24 cellular contexts compared by ENCODE assay signal in the genomic region with DNA sequence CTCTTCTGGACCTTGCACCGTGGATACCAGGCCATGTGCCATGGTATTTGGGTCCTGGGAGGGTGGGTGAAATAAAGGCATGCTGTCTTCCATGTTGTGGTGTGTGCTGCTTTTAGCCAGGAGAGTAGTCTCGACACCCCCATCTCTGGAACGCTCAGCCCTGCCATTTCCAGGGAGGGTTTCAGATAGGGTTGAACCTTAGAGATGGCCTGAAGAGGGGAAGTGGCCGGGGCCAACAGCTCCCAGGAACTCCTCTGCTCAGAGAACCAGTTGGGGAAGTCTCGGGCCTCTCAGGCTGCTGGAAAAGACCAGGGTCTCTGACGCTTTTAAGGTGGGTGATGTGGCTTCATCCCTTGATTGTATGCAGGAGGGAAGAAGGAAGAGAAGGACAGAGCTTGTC. TPM values are rescaled to one million over a fixed set of nuclear protein-coding genes. Genes with fewer than 3 reads are reported as not detected.
A peak's percentile ranks its signal among the peaks of the same experiment; 100 is the strongest.
DNase-seq lines count a peak whose midpoint lies in the region; ATAC-seq, FAIRE-seq and TF ChIP-seq lines count a peak whose summit lies in the region.
"Had no signal": no experiment of that assay in that cellular context is flagged by ENCODE, and none has a peak within 500 bp of the region (broad histone marks: within the 10 kb centered on the region; RNA-seq: fewer than 3 reads in every experiment).

No MANE protein-coding gene starts in this region.

- H3K9ac ChIP-seq in mammary epithelial cell (ENCODE audit: insufficient read depth, low read length) (peak overlapping the region; percentile 79), keratinocyte (ENCODE audit: control insufficient read depth, extremely low read depth, insufficient read depth, low read length) (peak overlapping the region; percentile 78)
- H3K9ac ChIP-seq: BLaER1 had no signal

- CTCF ChIA-PET in mammary epithelial cell (lab: Charles Lee; ENCODE audit: low non-redundant PET) = no interaction called here

- H3K4me3 ChIP-seq in mammary epithelial cell (replicated peaks in 1 of 3; ENCODE audit: insufficient read depth in 1 of 3, low read depth in 2 of 3, low read length in 3 of 3) (no peak overlapping the region), keratinocyte (ENCODE audit: control insufficient read depth in 2 of 3, extremely low read depth in 1 of 3, insufficient read depth in 2 of 3, low read depth in 1 of 3, low read length in 3 of 3) (no peak overlapping the region), spleen (no peak overlapping the region)
- H3K4me3 ChIP-seq: A549, BLaER1, SJSA1 had no signal

- peaks cover 54% of the 10 kb centered on the region for H3K4me1 ChIP-seq in mammary epithelial cell (ENCODE audit: insufficient read depth, low read length)
- H3K4me1 ChIP-seq in keratinocyte (ENCODE audit: control insufficient read depth, extremely low read depth, insufficient read depth, low read length) = peaks cover 47% of the 10 kb centered on the region
- peaks cover 10 to 75% (median 35%) of the 10 kb centered on the region in 6 donors for H3K4me1 ChIP-seq in spleen
- H3K4me1 ChIP-seq: SJSA1 had no signal

- H3K9me3 ChIP-seq in mammary epithelial cell (replicated peaks; ENCODE audit: insufficient read depth, low read length) (no peaks in the 10 kb centered on the region), keratinocyte (ENCODE audit: control insufficient read depth, low read depth, low read length) (no peaks in the 10 kb centered on the region), spleen (no peaks in the 10 kb centered on the region)
- H3K9me3 ChIP-seq: A549, BLaER1, SJSA1 had no signal

- in situ Hi-C loops in mammary epithelial cell (cut with MboI; ENCODE audit: low sequenced_read_pairs in 2 of 2) = no loop called here

- H3K79me2 ChIP-seq in mammary epithelial cell (ENCODE audit: insufficient read depth, low read length) (no peaks in the 10 kb centered on the region), keratinocyte (ENCODE audit: control insufficient read depth, insufficient read depth, low read length) (no peaks in the 10 kb centered on the region)

- no peaks in the 10 kb centered on the region for H3K9me1 ChIP-seq in keratinocyte (ENCODE audit: control insufficient read depth, extremely low read depth, insufficient read depth, low read length)

- TF ChIP-seq CTCF in mammary epithelial cell (conservative IDR thresholded peaks at IDR 0.05 in 1 of 2, IDR thresholded peaks at IDR 0.05 in 1 of 2; ENCODE audit: extremely low read depth in 1 of 2, insufficient read depth in 1 of 2, low read depth in 1 of 2, low read length in 2 of 2) = no peak
- TF ChIP-seq CTCF in keratinocyte (optimal IDR thresholded peaks at IDR 0.05 in 1 of 3, IDR thresholded peaks at IDR 0.05 in 1 of 3, conservative IDR thresholded peaks at IDR 0.05 in 1 of 3; ENCODE audit: extremely low read depth in 1 of 3, insufficient read depth in 2 of 3, low read length in 3 of 3) = no peak
- no peak for TF ChIP-seq CTCF in spleen (IDR thresholded peaks at IDR 0.05 in 8 of 11, conservative IDR thresholded peaks at IDR 0.05 in 3 of 11)

- no peaks in the 10 kb centered on the region for H3K36me3 ChIP-seq in mammary epithelial cell (ENCODE audit: insufficient read depth, low read length)
- no peaks in the 10 kb centered on the region for H3K36me3 ChIP-seq in keratinocyte (ENCODE audit: control insufficient read depth in 2 of 2, extremely low read depth in 1 of 2, insufficient read depth in 2 of 2, low read length in 2 of 2)
- H3K36me3 ChIP-seq in spleen = no peaks in the 10 kb centered on the region
- H3K36me3 ChIP-seq: BLaER1, SJSA1 had no signal

- H4K20me1 ChIP-seq in mammary epithelial cell (ENCODE audit: insufficient read depth, low read length) (no peaks in the 10 kb centered on the region), keratinocyte (ENCODE audit: control insufficient read depth, extremely low read depth, insufficient read depth, low read length) (no peaks in the 10 kb centered on the region)

- no peak for FAIRE-seq in keratinocyte (lab: Jason Lieb, UNC)
- FAIRE-seq: A549, GM12891, GM19239, H54 had no signal

- H3K27ac ChIP-seq in mammary epithelial cell (ENCODE audit: insufficient read depth, low read depth, low read length) (peak overlapping the region; percentile 98), keratinocyte (ENCODE audit: control insufficient read depth, insufficient read depth, low read length) (peak overlapping the region; percentile 97), spleen (peak overlapping the region in 1 of 8 donors; percentile 3)
- H3K27ac ChIP-seq: A549, BLaER1, SJSA1 had no signal

- no TSS peak for BruUV-seq in mammary epithelial cell (replicated peaks; lab: Mats Ljungman, UMichigan)

- no peak overlapping the region for H2AFZ ChIP-seq in mammary epithelial cell (ENCODE audit: low read depth, low read length)
- H2AFZ ChIP-seq in keratinocyte (ENCODE audit: control insufficient read depth, low read length) = no peak overlapping the region

- intact Hi-C loops in mammary epithelial cell (cut with micrococcal nuclease) (no loop called here), spleen (cut with DNase I; ENCODE audit: low total_unique reads) (no loop called here)

- WGBS in mammary epithelial cell (ENCODE audit: low coverage, missing lambda C conversion rate) = 54% methylated on average over 5 of the region's 6 CpGs
- WGBS in spleen, 5 donors = 71 to 92% (median 75%) methylated on average over 5 to 6 of the region's 6 CpGs

- ATAC-seq in GM21737 (IDR thresholded peaks at IDR 0.05; ENCODE audit: unreplicated experiment) (no peak), GM19467 (IDR thresholded peaks at IDR 0.05; ENCODE audit: unreplicated experiment) (no peak)
- ATAC-seq: A549 had no signal

- dilution Hi-C loops in mammary epithelial cell (cut with HindIII; ENCODE audit: low sequenced_read_pairs) (no loop called here), keratinocyte (cut with MboI; ENCODE audit: extremely low pct_ligation_motif_present, low sequenced_read_pairs) (no loop called here)

- H3K4me2 ChIP-seq in mammary epithelial cell (ENCODE audit: insufficient read depth, low read depth, low read length) = peak overlapping the region; percentile 70
- peak overlapping the region; percentile 60 for H3K4me2 ChIP-seq in keratinocyte (ENCODE audit: control insufficient read depth, extremely low read depth, insufficient read depth, low read depth, low read length)
- H3K4me2 ChIP-seq: A549, BLaER1 had no signal

- DNase-seq in CD1c-positive myeloid dendritic cell (ENCODE audit: extremely low spot score) = peak; percentile 53
- no peak for DNase-seq in mammary epithelial cell
- no peak for DNase-seq in keratinocyte (ENCODE audit: low read depth, low spot score)
- DNase-seq in spleen = peak; percentile 64
- DNase-seq in occipital lobe (lab: John Stamatoyannopoulos, UW) = no peak
- DNase-seq: CD8-positive, alpha-beta memory T cell; KG1; NCI-H1417; NCI-H187; NCI-H2107; NCI-H2227 treated with DMSO at 0.1 percent for 48 hours; NCI-H524; NCI-H82; RPMI8226 had no signal

- H3K27me3 ChIP-seq in mammary epithelial cell (ENCODE audit: insufficient read depth, low read length) (no peaks in the 10 kb centered on the region), keratinocyte (ENCODE audit: control insufficient read depth, extremely low read depth, insufficient read depth, low read length) (no peaks in the 10 kb centered on the region), spleen (replicated peaks in 1 of 7) (peaks cover 0 to 44% (median 16%) of the 10 kb centered on the region in 7 donors)

- TF ChIP-seq POLR2A in spleen (IDR thresholded peaks at IDR 0.05) = no peak

RNA-seq across cellular contexts. Expression of a gene that starts 17.8 kb away (rescaled TPM):
- total RNA-seq in mammary epithelial cell = under 1 TPM in 1 of 2 donors, not detected in 1; 0.47 TPM
- polyA plus RNA-seq in mammary epithelial cell = 0.01 TPM
- polyA minus RNA-seq in mammary epithelial cell = not detected
- polyA plus RNA-seq in keratinocyte = 0.25 to 0.42 TPM in 2 of 3 replicates, not detected in the other
- not detected for polyA plus RNA-seq in keratinocyte (2011; ENCODE audit: low read depth)
- polyA plus RNA-seq in keratinocyte (2011; cell fraction: cytosol; rRNA removed) = 0.01 TPM in 1 of 2 replicates, not detected in the other
- not detected in 2 replicates for polyA plus RNA-seq in keratinocyte (2011; cell fraction: nucleus; rRNA removed)
- 0.13 and 0.59 TPM in 2 replicates for polyA plus RNA-seq in keratinocyte (2012; ENCODE audit: low replicate concordance)
- polyA minus RNA-seq in keratinocyte = not detected in 3 replicates
- polyA minus RNA-seq in keratinocyte (2011; cell fraction: cytosol; rRNA and poly(A)+ RNA removed) = not detected
- polyA minus RNA-seq in keratinocyte (2011; cell fraction: nucleus; rRNA and poly(A)+ RNA removed) = not detected in 2 replicates
- total RNA-seq in spleen = under 1 TPM in 2 of 7 donors, not detected in 5; 0.07 to 0.43 TPM
- polyA plus RNA-seq in spleen = under 1 TPM in 1 of 3 donors, not detected in 2; 0.03 TPM
- 0.16 TPM for total RNA-seq in occipital lobe
- total RNA-seq: CD8-positive, alpha-beta memory T cell; PC-3; SJSA1 had no signal

RNA-seq across cellular contexts. Expression of a gene that starts 18.6 kb away (rescaled TPM):
- total RNA-seq in mammary epithelial cell = 10 to 100 TPM; 43.5 to 45.3 TPM
- 83.5 TPM for polyA plus RNA-seq in mammary epithelial cell
- 66.6 TPM for polyA minus RNA-seq in mammary epithelial cell
- 29.7 to 56.5 TPM (median 31.9 TPM) in 3 replicates for polyA plus RNA-seq in keratinocyte
- polyA plus RNA-seq in keratinocyte (2011; ENCODE audit: low read depth) = 33.1 TPM
- polyA plus RNA-seq in keratinocyte (2011; cell fraction: cytosol; rRNA removed) = 33.5 and 59.6 TPM in 2 replicates
- 58.5 and 90.2 TPM in 2 replicates for polyA plus RNA-seq in keratinocyte (2011; cell fraction: nucleus; rRNA removed)
- polyA plus RNA-seq in keratinocyte (2012; ENCODE audit: low replicate concordance) = 36.8 and 91.2 TPM in 2 replicates
- 29.3 to 58.7 TPM (median 57.8 TPM) in 3 replicates for polyA minus RNA-seq in keratinocyte
- polyA minus RNA-seq in keratinocyte (2011; cell fraction: cytosol; rRNA and poly(A)+ RNA removed) = 41.8 TPM
- polyA minus RNA-seq in keratinocyte (2011; cell fraction: nucleus; rRNA and poly(A)+ RNA removed) = 34.5 and 48.1 TPM in 2 replicates
- total RNA-seq in spleen = 1 to 10 TPM in 5 of 7 donors, under 1 TPM in 2; 0.13 to 6.2 (median 2.8) TPM
- polyA plus RNA-seq in spleen = 1 to 10 TPM; 1.0 to 7.8 (median 2.7) TPM
- 0.16 TPM for total RNA-seq in occipital lobe
- total RNA-seq: CD8-positive, alpha-beta memory T cell; HT-29; PC-3; SJSA1 had no signal
- polyA plus RNA-seq: A549; CD8-positive, alpha-beta memory T cell had no signal

Comparison
In these comparisons a context has a peak if more than half of its experiments do, and no peak if none do; other contexts are left out.
1. DNase-seq: peak in CD1c-positive myeloid dendritic cell (single experiment) and spleen (single experiment); none in mammary epithelial cell (single experiment), keratinocyte (single experiment) and occipital lobe (single experiment).
2. RNA of a gene that starts 18.6 kb away (total RNA-seq): 43.5 to 45.3 TPM in mammary epithelial cell; 0.13 to 6.2 TPM in spleen and 0.16 TPM in occipital lobe (single experiment); every median in the first group is over 4 times any median in the second.